ENCODE assay signal across 8 cellular contexts in the genomic region with DNA sequence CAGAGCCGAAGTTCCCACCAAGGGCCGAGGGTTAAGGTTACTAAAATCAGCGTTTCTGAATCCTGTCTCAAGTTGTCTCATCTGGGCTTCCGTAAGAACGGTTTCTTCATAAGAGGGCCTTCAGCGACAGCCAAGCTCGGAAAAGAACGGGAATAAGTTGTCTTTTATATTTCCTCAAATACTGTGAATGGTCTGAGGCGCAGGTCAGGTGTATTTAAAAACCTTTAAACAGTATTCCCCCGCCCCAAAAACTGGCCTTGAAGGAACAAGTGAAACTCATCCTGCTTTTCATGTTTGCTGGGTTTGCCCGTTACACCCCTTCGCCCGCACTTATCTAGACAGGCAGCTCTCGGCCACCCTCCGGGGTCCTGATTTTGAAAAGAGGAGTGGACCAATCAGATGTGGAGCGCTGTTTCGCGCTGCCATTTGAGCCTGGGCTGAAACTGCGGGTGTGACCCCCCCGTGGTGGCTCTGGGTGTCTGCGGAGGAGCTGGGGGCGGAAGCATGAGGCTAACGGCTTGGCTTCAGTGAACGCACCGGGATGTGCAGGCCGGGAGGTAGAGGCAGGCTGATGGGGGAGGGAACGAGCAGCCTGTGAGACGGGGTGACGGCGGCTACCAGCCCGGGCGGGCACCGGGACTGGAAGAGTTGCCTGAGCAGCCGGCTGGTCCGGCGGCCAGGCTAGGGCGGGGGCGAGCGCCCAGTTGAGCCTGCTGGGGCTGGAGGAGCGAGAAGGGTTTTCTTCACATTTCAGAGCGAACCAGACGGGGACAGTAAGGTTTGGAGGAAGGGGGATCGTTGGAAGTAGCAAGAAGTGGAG. TPM values are rescaled to one million over a fixed set of nuclear protein-coding genes. Genes with fewer than 3 reads are reported as not detected.
A peak's percentile ranks its signal among the peaks of the same experiment; 100 is the strongest.
DNase-seq lines count a peak whose midpoint lies in the region; ATAC-seq and TF ChIP-seq lines count a peak whose summit lies in the region.
"Not testable (repeated sequence)": the region's sequence is repeated elsewhere in the genome, so short reads cannot be mapped to it uniquely, and the experiment has no call there.

A gene with protein sequence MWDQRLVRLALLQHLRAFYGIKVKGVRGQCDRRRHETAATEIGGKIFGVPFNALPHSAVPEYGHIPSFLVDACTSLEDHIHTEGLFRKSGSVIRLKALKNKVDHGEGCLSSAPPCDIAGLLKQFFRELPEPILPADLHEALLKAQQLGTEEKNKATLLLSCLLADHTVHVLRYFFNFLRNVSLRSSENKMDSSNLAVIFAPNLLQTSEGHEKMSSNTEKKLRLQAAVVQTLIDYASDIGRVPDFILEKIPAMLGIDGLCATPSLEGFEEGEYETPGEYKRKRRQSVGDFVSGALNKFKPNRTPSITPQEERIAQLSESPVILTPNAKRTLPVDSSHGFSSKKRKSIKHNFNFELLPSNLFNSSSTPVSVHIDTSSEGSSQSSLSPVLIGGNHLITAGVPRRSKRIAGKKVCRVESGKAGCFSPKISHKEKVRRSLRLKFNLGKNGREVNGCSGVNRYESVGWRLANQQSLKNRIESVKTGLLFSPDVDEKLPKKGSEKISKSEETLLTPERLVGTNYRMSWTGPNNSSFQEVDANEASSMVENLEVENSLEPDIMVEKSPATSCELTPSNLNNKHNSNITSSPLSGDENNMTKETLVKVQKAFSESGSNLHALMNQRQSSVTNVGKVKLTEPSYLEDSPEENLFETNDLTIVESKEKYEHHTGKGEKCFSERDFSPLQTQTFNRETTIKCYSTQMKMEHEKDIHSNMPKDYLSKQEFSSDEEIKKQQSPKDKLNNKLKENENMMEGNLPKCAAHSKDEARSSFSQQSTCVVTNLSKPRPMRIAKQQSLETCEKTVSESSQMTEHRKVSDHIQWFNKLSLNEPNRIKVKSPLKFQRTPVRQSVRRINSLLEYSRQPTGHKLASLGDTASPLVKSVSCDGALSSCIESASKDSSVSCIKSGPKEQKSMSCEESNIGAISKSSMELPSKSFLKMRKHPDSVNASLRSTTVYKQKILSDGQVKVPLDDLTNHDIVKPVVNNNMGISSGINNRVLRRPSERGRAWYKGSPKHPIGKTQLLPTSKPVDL (plus strand): TSS at position 454 of the 820 bp plus-strand sequence. CDS start 708 bp downstream, outside the sequence.

- DNase-seq in CD4-positive, CD25-positive, alpha-beta regulatory T cell = peak; percentile 74 to 94 (median 90)
- peak; percentile 82 for DNase-seq in activated naive CD8-positive, alpha-beta T cell treated with anti-CD3 and anti-CD28 coated beads, Interleukin-2, amount 50 U/mL, for 24 hours
- DNase-seq in germinal center (ENCODE audit: low spot score) (peak; percentile 36), natural killer cell (peak; percentile 74)
- peak; percentile 77 to 83 for DNase-seq in stimulated activated CD8-positive, alpha-beta memory T cell treated with anti-CD3 and anti-CD28 coated beads, Interleukin-15, amount 100 ng/mL, for 48 hours (ENCODE audit: low read depth in 2 of 2)

- not testable (repeated sequence) for H3K9me3 Mint-ChIP-seq in CD4-positive, CD25-positive, alpha-beta regulatory T cell; activated naive CD8-positive, alpha-beta T cell treated with anti-CD3 and anti-CD28 coated beads, Interleukin-2, amount 50 U/mL, for 24 hours; natural killer cell

- peak within 1 kb of the TSS; percentile 68 for H3K27ac ChIP-seq in CD4-positive, CD25-positive, alpha-beta regulatory T cell (ENCODE audit: insufficient read depth, low read length, poor library complexity, severe bottlenecking)

- H3K36me3 Mint-ChIP-seq in CD4-positive, CD25-positive, alpha-beta regulatory T cell; natural killer cell: not testable (repeated sequence)
- peaks cover 25% of the 10 kb centered on the region for H3K36me3 Mint-ChIP-seq in activated naive CD8-positive, alpha-beta T cell treated with anti-CD3 and anti-CD28 coated beads, Interleukin-2, amount 50 U/mL, for 24 hours (ENCODE audit: low read depth)

- H3K4me3 Mint-ChIP-seq in CD4-positive, CD25-positive, alpha-beta regulatory T cell = peak within 1 kb of the TSS; percentile 95 to 99 (median 97)
- H3K4me3 Mint-ChIP-seq in activated naive CD8-positive, alpha-beta T cell treated with anti-CD3 and anti-CD28 coated beads, Interleukin-2, amount 50 U/mL, for 24 hours = peak within 1 kb of the TSS; percentile 97
- H3K4me3 Mint-ChIP-seq in natural killer cell = peak within 1 kb of the TSS; percentile 99

- intact Hi-C loops in T-helper 1 cell treated with Interleukin-12 subunit alpha and Interleukin-12 subunit beta and Interleukin-4 antibody, amounts not matched to agents 30 ng/mL and 1 ng/mL, for 36 hours (cut with micrococcal nuclease); natural killer cell (cut with micrococcal nuclease): not testable (repeated sequence)

- peak within 1 kb of the TSS; percentile 91 for H3K4me3 ChIP-seq in CD4-positive, CD25-positive, alpha-beta regulatory T cell (ENCODE audit: low read depth, low read length)

- not testable (repeated sequence) for H3K9me3 ChIP-seq in CD4-positive, CD25-positive, alpha-beta regulatory T cell (ENCODE audit: control insufficient read depth in 2 of 2, low read length in 2 of 2)

- not testable (repeated sequence) for H3K36me3 ChIP-seq in CD4-positive, CD25-positive, alpha-beta regulatory T cell (ENCODE audit: control insufficient read depth, insufficient read depth, low read length)

- ATAC-seq in CD4-positive, CD25-positive, alpha-beta regulatory T cell (ENCODE audit: low read depth in 2 of 2) = peak; percentile 86 to 88
- ATAC-seq in GM19463 (IDR thresholded peaks at IDR 0.05; ENCODE audit: unreplicated experiment) = peak; percentile 67
- peak; percentile 64 for ATAC-seq in HG03378 (IDR thresholded peaks at IDR 0.05; ENCODE audit: unreplicated experiment)
- peak; percentile 85 for ATAC-seq in activated naive CD8-positive, alpha-beta T cell treated with anti-CD3 and anti-CD28 coated beads, Interleukin-2, amount 50 U/mL, for 24 hours
- peak; percentile 90 to 97 (median 91) for ATAC-seq in natural killer cell

- H3K4me1 ChIP-seq in CD4-positive, CD25-positive, alpha-beta regulatory T cell (ENCODE audit: control insufficient read depth, insufficient read depth, low read length, poor library complexity, severe bottlenecking) = not testable (repeated sequence)

- not testable (repeated sequence) for TF ChIP-seq CTCF in natural killer cell (IDR thresholded peaks at IDR 0.05)

- H3K27me3 ChIP-seq in CD4-positive, CD25-positive, alpha-beta regulatory T cell (ENCODE audit: control insufficient read depth, insufficient read depth, low read length) = not testable (repeated sequence)

- H3K27ac Mint-ChIP-seq in CD4-positive, CD25-positive, alpha-beta regulatory T cell = peak within 1 kb of the TSS; percentile 95 to 97 (median 96)
- H3K27ac Mint-ChIP-seq in activated naive CD8-positive, alpha-beta T cell treated with anti-CD3 and anti-CD28 coated beads, Interleukin-2, amount 50 U/mL, for 24 hours = peak within 1 kb of the TSS; percentile 96
- peak within 1 kb of the TSS; percentile 85 to 96 for H3K27ac Mint-ChIP-seq in natural killer cell

- not testable (repeated sequence) for H3K27me3 Mint-ChIP-seq in CD4-positive, CD25-positive, alpha-beta regulatory T cell; activated naive CD8-positive, alpha-beta T cell treated with anti-CD3 and anti-CD28 coated beads, Interleukin-2, amount 50 U/mL, for 24 hours; natural killer cell (ENCODE audit: low read depth in 2 of 2)

- H3K4me1 Mint-ChIP-seq in CD4-positive, CD25-positive, alpha-beta regulatory T cell = peaks cover 10 to 35% (median 21%) of the 10 kb centered on the region in 4 donors
- H3K4me1 Mint-ChIP-seq in activated naive CD8-positive, alpha-beta T cell treated with anti-CD3 and anti-CD28 coated beads, Interleukin-2, amount 50 U/mL, for 24 hours = peaks cover 20% of the 10 kb centered on the region
- H3K4me1 Mint-ChIP-seq in natural killer cell = peaks cover 19 to 28% of the 10 kb centered on the region in 2 donors

RNA-seq across cellular contexts. Expression of the gene that starts here (rescaled TPM):
- 20.3 TPM for total RNA-seq in CD4-positive, CD25-positive, alpha-beta regulatory T cell
- polyA plus RNA-seq in CD4-positive, CD25-positive, alpha-beta regulatory T cell = 1 to 10 TPM; 3.0 to 9.2 (median 5.2) TPM
- total RNA-seq in T-helper 1 cell treated with Interleukin-12 subunit alpha and Interleukin-12 subunit beta and Interleukin-4 antibody, amounts not matched to agents 30 ng/mL and 1 ng/mL, for 36 hours = 99.2 and 102 TPM in 2 replicates
- total RNA-seq in natural killer cell = 1 to 10 TPM; 1.4 to 8.1 (median 5.6) TPM

Comparison
In these comparisons a context has a peak if more than half of its experiments do, and no peak if none do; other contexts are left out.
1. Peak in every context shown above with its lines: DNase-seq, ATAC-seq, H3K4me3 ChIP-seq and H3K27ac ChIP-seq.
2. DNase-seq: peak in every context shown above with its lines; median percentile 90 in CD4-positive, CD25-positive, alpha-beta regulatory T cell; 82 in activated naive CD8-positive, alpha-beta T cell treated with anti-CD3 and anti-CD28 coated beads, Interleukin-2, amount 50 U/mL, for 24 hours; 80 in stimulated activated CD8-positive, alpha-beta memory T cell treated with anti-CD3 and anti-CD28 coated beads, Interleukin-15, amount 100 ng/mL, for 48 hours; 74 in natural killer cell; 36 in germinal center.